21 cellular contexts compared by ENCODE assay signal in genomic region chr4:42768125-42768748, GRCh38.
DNase-seq lines count a peak whose midpoint lies in the region; TF ChIP-seq lines count a peak whose summit lies in the region.
"Had no signal": no experiment of that assay in that cellular context is flagged by ENCODE, and none has a peak within 500 bp of the region (broad histone marks: within the 10 kb centered on the region; RNA-seq: fewer than 3 reads in every experiment).

No MANE protein-coding gene starts in this region.

- TF ChIP-seq CTCF in BE2C (IDR thresholded peaks at IDR 0.05; ENCODE audit: low read depth, low read length) = peak; percentile 29
- 0 out of 2 replicates have a peak, but pooled peaks have one; percentile 3 for TF ChIP-seq CTCF in MM.1S (IDR thresholded peaks at IDR 0.05; ENCODE audit: low read length)
- TF ChIP-seq CTCF in chondrocyte (IDR thresholded peaks at IDR 0.05) = no peak

- H3K4me1 Mint-ChIP-seq in chondrocyte (ENCODE audit: low read depth) = no peaks in the 10 kb centered on the region
- H3K4me1 Mint-ChIP-seq: CD4-positive, CD25-positive, alpha-beta regulatory T cell; T-helper 17 cell had no signal

- no peaks in the 10 kb centered on the region for H3F3A ChIP-seq in MM.1S (ENCODE audit: insufficient read depth, low read length)

- H3K27me3 ChIP-seq in BE2C (no peaks in the 10 kb centered on the region), MM.1S (replicated peaks; ENCODE audit: insufficient read depth, low read length) (no peaks in the 10 kb centered on the region)
- H3K27me3 ChIP-seq: pancreas had no signal

- no peak overlapping the region for H2AFZ ChIP-seq in MM.1S (ENCODE audit: low read length)

- no peaks in the 10 kb centered on the region for H3K9me2 ChIP-seq in MM.1S (replicated peaks; ENCODE audit: insufficient read depth, low read length)

- H3K4me3 ChIP-seq in BE2C (ENCODE audit: low read depth, low read length) (no peak overlapping the region), MM.1S (ENCODE audit: low read length) (no peak overlapping the region)
- H3K4me3 ChIP-seq: coronary artery, pancreas, skin epidermis had no signal

- no peaks in the 10 kb centered on the region for H3K79me2 ChIP-seq in MM.1S (ENCODE audit: low read length)

- H3K36me3 Mint-ChIP-seq in chondrocyte (ENCODE audit: low read depth) = no peaks in the 10 kb centered on the region
- H3K36me3 Mint-ChIP-seq: CD4-positive, CD25-positive, alpha-beta regulatory T cell had no signal

- no peaks in the 10 kb centered on the region for H3K4me1 ChIP-seq in BE2C
- no peaks in the 10 kb centered on the region for H3K4me1 ChIP-seq in MM.1S (ENCODE audit: low read length)
- H3K4me1 ChIP-seq: pancreas had no signal

- no peak overlapping the region for H3K27ac ChIP-seq in MM.1S (ENCODE audit: low read length)
- H3K27ac ChIP-seq: coronary artery, pancreas, RWPE1, skin epidermis had no signal

- H3K36me3 ChIP-seq in BE2C = no peaks in the 10 kb centered on the region
- H3K36me3 ChIP-seq in MM.1S (replicated peaks; ENCODE audit: insufficient read depth, low read length) = no peaks in the 10 kb centered on the region
- H3K36me3 ChIP-seq: pancreas had no signal

- peaks cover 5% of the 10 kb centered on the region for H3K9me3 Mint-ChIP-seq in chondrocyte (ENCODE audit: low read depth)
- H3K9me3 Mint-ChIP-seq: activated T-helper 2 cell treated with anti-CD3 and anti-CD28 coated beads, Interferon-gamma antibody, Interleukin-2, Interleukin-4, amounts not matched to agents 10 μg/mL and 5 μg/mL and 100 μg/mL, durations not matched to agents 14 hours and 24 hours and 36 hours; stimulated activated naive CD8-positive, alpha-beta T cell treated with anti-CD3 and anti-CD28 coated beads, Interleukin-15, Interleukin-2, amounts not matched to agents 100 ng/mL and 50 ng/mL, for 24 hours had no signal

- no peak overlapping the region for H3K9ac ChIP-seq in MM.1S (ENCODE audit: low read length)

- peak; percentile 31 for DNase-seq in DMS53 (lab: John Stamatoyannopoulos, UW)
- no peak for DNase-seq in DMS53 treated with DMSO at 0.1 percent for 48 hours (lab: John Stamatoyannopoulos, UW; ENCODE audit: unreplicated experiment)
- DNase-seq in BE2C = no peak
- no peak for DNase-seq in MM.1S
- peak; percentile 28 for DNase-seq in chondrocyte (ENCODE audit: low spot score)
- DNase-seq in UCSD-AML1 (lab: John Stamatoyannopoulos, UW; ENCODE audit: unreplicated experiment) = no peak
- no peak for DNase-seq in NCI-H69 (lab: John Stamatoyannopoulos, UW)
- DNase-seq in medulla oblongata (ENCODE audit: extremely low spot score) = no peak
- DNase-seq: 8988T, aorta, erythroblast, kidney glomerular epithelial cell, NCI-H1694, T-helper 17 cell had no signal

- no peak overlapping the region for H3K4me2 ChIP-seq in MM.1S (ENCODE audit: low read depth, low read length)

- H4K20me1 ChIP-seq in MM.1S (ENCODE audit: insufficient read depth, low read length) = no peaks in the 10 kb centered on the region

- no peak overlapping the region for H3K27ac Mint-ChIP-seq in chondrocyte (ENCODE audit: unreplicated experiment)
- H3K27ac Mint-ChIP-seq: activated T-helper 2 cell treated with anti-CD3 and anti-CD28 coated beads, Interferon-gamma antibody, Interleukin-2, Interleukin-4, amounts not matched to agents 10 μg/mL and 5 μg/mL and 100 μg/mL, durations not matched to agents 14 hours and 24 hours and 36 hours; CD4-positive, CD25-positive, alpha-beta regulatory T cell; stimulated activated naive CD8-positive, alpha-beta T cell treated with anti-CD3 and anti-CD28 coated beads, Interleukin-15, Interleukin-2, amounts not matched to agents 100 ng/mL and 50 ng/mL, for 24 hours; T-helper 17 cell had no signal

- H3K4me3 Mint-ChIP-seq in chondrocyte (ENCODE audit: unreplicated experiment) = no peak overlapping the region
- H3K4me3 Mint-ChIP-seq: CD4-positive, CD25-positive, alpha-beta regulatory T cell; stimulated activated naive CD8-positive, alpha-beta T cell treated with anti-CD3 and anti-CD28 coated beads, Interleukin-15, Interleukin-2, amounts not matched to agents 100 ng/mL and 50 ng/mL, for 24 hours; T-helper 17 cell had no signal

- H3K27me3 Mint-ChIP-seq in chondrocyte (ENCODE audit: low read depth) = no peaks in the 10 kb centered on the region
- H3K27me3 Mint-ChIP-seq: stimulated activated naive CD8-positive, alpha-beta T cell treated with anti-CD3 and anti-CD28 coated beads, Interleukin-15, Interleukin-2, amounts not matched to agents 100 ng/mL and 50 ng/mL, for 24 hours had no signal

- H3K9me3 ChIP-seq in BE2C = no peaks in the 10 kb centered on the region
- no peaks in the 10 kb centered on the region for H3K9me3 ChIP-seq in MM.1S (replicated peaks; ENCODE audit: insufficient read depth, low read length)
- H3K9me3 ChIP-seq: pancreas had no signal

Comparison
In these comparisons a context has a peak if more than half of its experiments do, and no peak if none do; other contexts are left out.
1. DNase-seq: peak in DMS53 (single experiment) and chondrocyte (single experiment); none in DMS53 treated with DMSO at 0.1 percent for 48 hours (single experiment), BE2C (single experiment), MM.1S (single experiment), UCSD-AML1 (single experiment), NCI-H69 (single experiment) and medulla oblongata (single experiment).